In genomic region chr11:126364735-126365134, GRCh38 we compare ENCODE assay signal across 8 cellular contexts. TPM values are rescaled to one million over a fixed set of nuclear protein-coding genes. Genes with fewer than 3 reads are reported as not detected.
A peak's percentile ranks its signal among the peaks of the same experiment; 100 is the strongest.
DNase-seq lines count a peak whose midpoint lies in the region; ATAC-seq, FAIRE-seq and TF ChIP-seq lines count a peak whose summit lies in the region.
"Not testable (repeated sequence)": the region's sequence is repeated elsewhere in the genome, so short reads cannot be mapped to it uniquely, and the experiment has no call there.

No MANE protein-coding gene starts in this region.

- intact Hi-C loops in PC-3 (cut with micrococcal nuclease) = loop anchor here (5.0 kb wide), 1 partner anchor 58 kb away; no protein-coding TSS in a partner anchor
- intact Hi-C loops in dorsolateral prefrontal cortex (cut with DNase I); left ventricle myocardium inferior (cut with micrococcal nuclease); left lung (cut with DNase I); mucosa of descending colon (cut with DNase I, micrococcal nuclease); sigmoid colon (cut with DNase I): not testable (repeated sequence)

- not testable (repeated sequence) for TF ChIP-seq POLR2A in sigmoid colon (IDR thresholded peaks at IDR 0.05)

- DNase-seq in PC-3; bronchial epithelial cell (ENCODE audit: low read depth); left lung: not testable (repeated sequence)
- DNase-seq in dorsolateral prefrontal cortex = peak in 4 of 10 donors; percentile 12 to 28 (median 16)
- DNase-seq in left ventricle myocardium inferior = peak; percentile 9
- DNase-seq in mucosa of descending colon = peak in 1 of 3 donors; percentile 16
- DNase-seq in sigmoid colon = peak; percentile 19

- not testable (repeated sequence) for H3K4me3 ChIP-seq in PC-3 (ENCODE audit: low read length); bronchial epithelial cell (ENCODE audit: low read depth, low read length); dorsolateral prefrontal cortex; left ventricle myocardium inferior; left lung; mucosa of descending colon; sigmoid colon

- not testable (repeated sequence) for H3K27ac ChIP-seq in PC-3 (ENCODE audit: low read length); left lung; sigmoid colon
- H3K27ac ChIP-seq in dorsolateral prefrontal cortex (peak overlapping the region in 50 of 59 donors; percentile 23 to 98 (median 74)), left ventricle myocardium inferior (replicated peaks) (peak overlapping the region; percentile 48), temporal lobe (ENCODE audit: low read depth, low read length) (peak overlapping the region; percentile 50)

- H3K36me3 ChIP-seq in PC-3 (ENCODE audit: low read depth, low read length); bronchial epithelial cell (ENCODE audit: control insufficient read depth, insufficient read depth, low read length); left ventricle myocardium inferior; left lung; mucosa of descending colon (ENCODE audit: low read depth); sigmoid colon: not testable (repeated sequence)

- 52 to 76% methylated on average over 4 to 5 of the region's 9 CpGs for WGBS in sigmoid colon, 2 donors

- peak; percentile 89 for FAIRE-seq in bronchial epithelial cell (lab: Jason Lieb, UNC)

- H3K9ac ChIP-seq in PC-3 (ENCODE audit: low read length) = not testable (repeated sequence)

- not testable (repeated sequence) for H3K4me2 ChIP-seq in PC-3 (ENCODE audit: low read length)

- H3F3A ChIP-seq in PC-3 (ENCODE audit: low read length, unreplicated experiment) = not testable (repeated sequence)

- peaks cover 81% of the 10 kb centered on the region for H3K79me2 ChIP-seq in PC-3 (ENCODE audit: low read length)

- not testable (repeated sequence) for H3K9me3 ChIP-seq in PC-3 (ENCODE audit: low read length); left ventricle myocardium inferior (replicated peaks); left lung; mucosa of descending colon; sigmoid colon

- not testable (repeated sequence) for H4K20me1 ChIP-seq in PC-3 (ENCODE audit: low read length)

- not testable (repeated sequence) for H3K27me3 ChIP-seq in PC-3 (ENCODE audit: low read length); bronchial epithelial cell (ENCODE audit: control insufficient read depth, insufficient read depth, low read length); dorsolateral prefrontal cortex; left ventricle myocardium inferior (ENCODE audit: low read depth); left lung; sigmoid colon

- not testable (repeated sequence) for TF ChIP-seq CTCF in PC-3 (conservative IDR thresholded peaks at IDR 0.05; ENCODE audit: low read depth, low read length); bronchial epithelial cell (IDR thresholded peaks at IDR 0.05; ENCODE audit: insufficient read depth, low read length, severe bottlenecking); dorsolateral prefrontal cortex (IDR thresholded peaks at IDR 0.05 in 54 of 56, conservative IDR thresholded peaks at IDR 0.05 in 2 of 56; ENCODE audit: low read depth in 1 of 56, partially characterized antibody in 56 of 56); left ventricle myocardium inferior (IDR thresholded peaks at IDR 0.05; ENCODE audit: borderline replicate concordance); left lung (IDR thresholded peaks at IDR 0.05); mucosa of descending colon (IDR thresholded peaks at IDR 0.05); sigmoid colon (IDR thresholded peaks at IDR 0.05)

- POLR2A ChIA-PET in PC-3 (lab: Charles Lee; ENCODE audit: unreplicated experiment) = not testable (repeated sequence)

- CTCF ChIA-PET in PC-3 (lab: Charles Lee) = not testable (repeated sequence)

- H3K4me1 ChIP-seq in PC-3 (ENCODE audit: insufficient read depth, low read length) = peaks cover 35% of the 10 kb centered on the region
- H3K4me1 ChIP-seq in left ventricle myocardium inferior = peaks cover 95% of the 10 kb centered on the region
- peaks cover 3 to 44% of the 10 kb centered on the region in 2 donors for H3K4me1 ChIP-seq in left lung
- peaks cover 20% of the 10 kb centered on the region for H3K4me1 ChIP-seq in mucosa of descending colon (ENCODE audit: low read depth)
- H3K4me1 ChIP-seq in sigmoid colon = peaks cover 0 to 37% (median 33%) of the 10 kb centered on the region in 4 donors

- H2AFZ ChIP-seq in PC-3 (ENCODE audit: low read length) = not testable (repeated sequence)

- ATAC-seq in PC-3 (peak; percentile 9; the same call in 1 of the 2 replicates), left lung (peak; percentile 6), mucosa of descending colon (peak; percentile 6)

- BruUV-seq in PC-3 (replicated peaks; lab: Mats Ljungman, UMichigan) = not testable (repeated sequence)

- not testable (repeated sequence) for TF ChIP-seq EP300 in sigmoid colon (IDR thresholded peaks at IDR 0.05)

- H3K9me2 ChIP-seq in PC-3 (replicated peaks; ENCODE audit: low read length) = not testable (repeated sequence)

RNA-seq across cellular contexts. Expression of gene ST3GAL4, which starts 9.2 kb away (rescaled TPM):
- total RNA-seq in PC-3 (2014; rRNA removed) (126 and 148 TPM in 2 replicates), bronchial epithelial cell (10.9 and 12.4 TPM in 2 replicates), dorsolateral prefrontal cortex (10 to 100 TPM; 19.8 to 70.4 (median 32.7) TPM), left ventricle myocardium inferior (61.7 TPM), left lung (10 to 100 TPM; 33.1 to 35.9 TPM), mucosa of descending colon (100 to 1,000 TPM in 2 of 3 donors, 10 to 100 TPM in 1; 94.7 to 460 (median 217) TPM), sigmoid colon (10 to 100 TPM; 43.1 to 69.2 (median 45.5) TPM), temporal lobe (9.1 TPM)
- polyA plus RNA-seq in sigmoid colon = 100 to 1,000 TPM; 211 to 336 (median 268) TPM
